ENCODE assay signal across 21 cellular contexts in genomic region chr6:16742116-16742515, GRCh38. TPM values are rescaled to one million over a fixed set of nuclear protein-coding genes. Genes with fewer than 3 reads are reported as not detected.
A peak's percentile ranks its signal among the peaks of the same experiment; 100 is the strongest.
DNase-seq lines count a peak whose midpoint lies in the region; ATAC-seq and TF ChIP-seq lines count a peak whose summit lies in the region.
"Had no signal": no experiment of that assay in that cellular context is flagged by ENCODE, and none has a peak within 500 bp of the region (broad histone marks: within the 10 kb centered on the region; RNA-seq: fewer than 3 reads in every experiment).

No MANE protein-coding gene starts in this region.

- peaks cover 89% of the 10 kb centered on the region for H3K4me1 Mint-ChIP-seq in dendritic cell treated with granulocyte-macrophage colony-stimulating factor and Interleukin-4, amounts not matched to agents 40 ng/mL and 50 ng/mL, for 4 days (ENCODE audit: low read depth)

- no peak overlapping the region for H2AFZ ChIP-seq in PC-3 (ENCODE audit: low read length)

- CTCF ChIA-PET in PC-3 (lab: Charles Lee), result no interaction called here

- DNase-seq in Right ventricle myocardium inferior (ENCODE audit: missing footprints) (no peak), right cardiac atrium (no peak), prostate gland (ENCODE audit: low spot score) (no peak), uterus (no peak), PC-3 (no peak), NCI-H1048 (lab: John Stamatoyannopoulos, UW) (no peak)
- no peak for DNase-seq in NK-92 treated with Interleukin-12 subunit alpha and Interleukin-12 subunit beta, amount 100 ng/mL, for 24 hours (lab: John Stamatoyannopoulos, UW)
- DNase-seq: activated CD4-positive, alpha-beta T cell treated with anti-CD3 and anti-CD28 coated beads, Interleukin-2, amount 50 U/mL, for 1 hour; activated naive CD8-positive, alpha-beta T cell treated with anti-CD3 and anti-CD28 coated beads for 36 hours; activated T-cell treated with anti-CD3 and anti-CD28 coated beads, Interleukin-2, amount 50 U/mL, for 24 hours; dorsolateral prefrontal cortex; GF-D8; GOT3; Karpas-422; mucosa of descending colon; NCI-H1436 treated with DMSO at 0.1 percent for 48 hours; NCI-H446; stimulated activated CD4-positive, alpha-beta T cell treated with anti-CD3 and anti-CD28 coated beads, Interleukin-4, amount 100 ng/mL, for 4 hours had no signal

- no peak overlapping the region for H3K4me2 ChIP-seq in PC-3 (ENCODE audit: low read length)
- H3K4me2 ChIP-seq: A549 had no signal

- TF ChIP-seq POLR2A in prostate gland (IDR thresholded peaks at IDR 0.05) (no peak), uterus (IDR thresholded peaks at IDR 0.05) (no peak)

- no peak overlapping the region for H3K27ac ChIP-seq in right cardiac atrium (ENCODE audit: low read length)
- peak overlapping the region; percentile 46 to 53 for H3K27ac ChIP-seq in prostate gland
- H3K27ac ChIP-seq in uterus, result peak overlapping the region; percentile 53 to 78
- no peak overlapping the region for H3K27ac ChIP-seq in PC-3 (ENCODE audit: low read length)
- H3K27ac ChIP-seq: A549 had no signal

- no peak for TF ChIP-seq CTCF in prostate gland (IDR thresholded peaks at IDR 0.05)
- TF ChIP-seq CTCF in uterus (IDR thresholded peaks at IDR 0.05), result no peak
- TF ChIP-seq CTCF in PC-3 (conservative IDR thresholded peaks at IDR 0.05; ENCODE audit: low read depth, low read length), result no peak

- no peak overlapping the region for H3K9ac ChIP-seq in PC-3 (ENCODE audit: low read length)

- H3K9me3 ChIP-seq in right cardiac atrium (ENCODE audit: control insufficient read depth, low read length) (no peaks in the 10 kb centered on the region), prostate gland (no peaks in the 10 kb centered on the region), uterus (no peaks in the 10 kb centered on the region), PC-3 (ENCODE audit: low read length) (no peaks in the 10 kb centered on the region)
- H3K9me3 ChIP-seq: A549, breast epithelium, mucosa of descending colon had no signal

- BruUV-seq in PC-3 (replicated peaks; lab: Mats Ljungman, UMichigan), result no TSS peak

- no peaks in the 10 kb centered on the region for H3K27me3 Mint-ChIP-seq in dendritic cell treated with granulocyte-macrophage colony-stimulating factor and Interleukin-4, amounts not matched to agents 40 ng/mL and 50 ng/mL, for 4 days
- H3K27me3 Mint-ChIP-seq: activated naive CD8-positive, alpha-beta T cell treated with anti-CD3 and anti-CD28 coated beads for 36 hours; activated T-cell treated with anti-CD3 and anti-CD28 coated beads, Interleukin-2, amount 50 U/mL, for 24 hours had no signal

- intact Hi-C loops in Right ventricle myocardium inferior (cut with DNase I), result no loop called here
- intact Hi-C loops in right cardiac atrium (cut with DNase I), result no loop called here
- intact Hi-C loops in dendritic cell treated with granulocyte-macrophage colony-stimulating factor and Interleukin-4, amounts not matched to agents 40 ng/mL and 50 ng/mL, for 4 days (cut with micrococcal nuclease), result no loop called here
- intact Hi-C loops in prostate gland (cut with DNase I), result no loop called here
- intact Hi-C loops in uterus (cut with DNase I; ENCODE audit: low total_unique reads), result no loop called here
- intact Hi-C loops in PC-3 (cut with micrococcal nuclease), result no loop called here

- H3K4me3 ChIP-seq in right cardiac atrium (ENCODE audit: low read length), result no peak overlapping the region
- H3K4me3 ChIP-seq in prostate gland, result no peak overlapping the region
- H3K4me3 ChIP-seq in uterus, result no peak overlapping the region
- H3K4me3 ChIP-seq in PC-3 (ENCODE audit: low read length), result no peak overlapping the region
- H3K4me3 ChIP-seq: A549, breast epithelium, dorsolateral prefrontal cortex, mucosa of descending colon had no signal

- H3K9me3 Mint-ChIP-seq in dendritic cell treated with granulocyte-macrophage colony-stimulating factor and Interleukin-4, amounts not matched to agents 40 ng/mL and 50 ng/mL, for 4 days, result no peaks in the 10 kb centered on the region
- H3K9me3 Mint-ChIP-seq: activated naive CD8-positive, alpha-beta T cell treated with anti-CD3 and anti-CD28 coated beads for 36 hours; activated T-cell treated with anti-CD3 and anti-CD28 coated beads, Interleukin-2, amount 50 U/mL, for 24 hours had no signal

- peaks cover 86% of the 10 kb centered on the region for H3K79me2 ChIP-seq in PC-3 (ENCODE audit: low read length)

- POLR2A ChIA-PET in PC-3 (lab: Charles Lee; ENCODE audit: unreplicated experiment), result no interaction called here

- H3K27me3 ChIP-seq in right cardiac atrium (ENCODE audit: control insufficient read depth, insufficient read depth) (no peaks in the 10 kb centered on the region), prostate gland (replicated peaks; ENCODE audit: insufficient read depth) (no peaks in the 10 kb centered on the region), uterus (no peaks in the 10 kb centered on the region), PC-3 (ENCODE audit: low read length) (no peaks in the 10 kb centered on the region)
- H3K27me3 ChIP-seq: breast epithelium, dorsolateral prefrontal cortex had no signal

- H3K4me3 Mint-ChIP-seq in dendritic cell treated with granulocyte-macrophage colony-stimulating factor and Interleukin-4, amounts not matched to agents 40 ng/mL and 50 ng/mL, for 4 days, result no peak overlapping the region
- H3K4me3 Mint-ChIP-seq: activated naive CD8-positive, alpha-beta T cell treated with anti-CD3 and anti-CD28 coated beads for 36 hours; activated T-cell treated with anti-CD3 and anti-CD28 coated beads, Interleukin-2, amount 50 U/mL, for 24 hours had no signal

- WGBS in right cardiac atrium, result 93% methylated on average over 1 of the region's 1 CpG
- 95% methylated on average over 1 of the region's 1 CpG for WGBS in prostate gland

- no peaks in the 10 kb centered on the region for H3F3A ChIP-seq in PC-3 (ENCODE audit: low read length, unreplicated experiment)

- peaks cover 9% of the 10 kb centered on the region for H3K4me1 ChIP-seq in right cardiac atrium (ENCODE audit: control insufficient read depth, insufficient read depth, low read length)
- H3K4me1 ChIP-seq in prostate gland (replicated peaks), result peaks cover 4% of the 10 kb centered on the region
- H3K4me1 ChIP-seq in uterus, result peaks cover 0 to 26% of the 10 kb centered on the region in 2 donors
- peaks cover 48% of the 10 kb centered on the region for H3K4me1 ChIP-seq in PC-3 (ENCODE audit: insufficient read depth, low read length)

- ATAC-seq in Right ventricle myocardium inferior, result peak; percentile 11
- ATAC-seq in right cardiac atrium, result no peak
- ATAC-seq in PC-3, result no peak
- ATAC-seq: A549, mucosa of descending colon had no signal

- H4K20me1 ChIP-seq in PC-3 (ENCODE audit: low read length), result no peaks in the 10 kb centered on the region

- H3K36me3 ChIP-seq in prostate gland, result no peaks in the 10 kb centered on the region
- no peaks in the 10 kb centered on the region for H3K36me3 ChIP-seq in uterus
- peaks cover 6% of the 10 kb centered on the region; the same call in 1 of the 2 replicates for H3K36me3 ChIP-seq in PC-3 (ENCODE audit: low read depth, low read length)
- H3K36me3 ChIP-seq: breast epithelium had no signal

- peak overlapping the region; percentile 17 for H3K27ac Mint-ChIP-seq in dendritic cell treated with granulocyte-macrophage colony-stimulating factor and Interleukin-4, amounts not matched to agents 40 ng/mL and 50 ng/mL, for 4 days
- H3K27ac Mint-ChIP-seq: activated naive CD8-positive, alpha-beta T cell treated with anti-CD3 and anti-CD28 coated beads for 36 hours; activated T-cell treated with anti-CD3 and anti-CD28 coated beads, Interleukin-2, amount 50 U/mL, for 24 hours had no signal

- H3K9me2 ChIP-seq in PC-3 (replicated peaks; ENCODE audit: low read length), result no peaks in the 10 kb centered on the region

- H3K36me3 Mint-ChIP-seq in dendritic cell treated with granulocyte-macrophage colony-stimulating factor and Interleukin-4, amounts not matched to agents 40 ng/mL and 50 ng/mL, for 4 days (ENCODE audit: low read depth), result peaks cover 89% of the 10 kb centered on the region

RNA-seq across cellular contexts. Expression of gene ATXN1, which starts 19.1 kb away (rescaled TPM):
- total RNA-seq in Right ventricle myocardium inferior (42.5 TPM), right cardiac atrium (10 to 100 TPM; 46.5 to 50.7 (median 47.9) TPM), prostate gland (10 to 100 TPM; 28.5 to 89.0 TPM), uterus (100 to 1,000 TPM in 1 of 4 donors, 10 to 100 TPM in 3; 21.0 to 102 (median 51.1) TPM), PC-3 (2014; rRNA removed) (19.1 and 27.0 TPM in 2 replicates)
- polyA plus RNA-seq in right cardiac atrium, result 11.8 TPM

Comparison
In these comparisons a context has a peak if more than half of its experiments do, and no peak if none do; other contexts are left out.
1. H3K27ac ChIP-seq: peak in prostate gland (2 of 2) and uterus (2 of 2); none in right cardiac atrium (single experiment) and PC-3 (single experiment).